Comparison of ENCODE assay signal across 8 cellular contexts in the genomic region with DNA sequence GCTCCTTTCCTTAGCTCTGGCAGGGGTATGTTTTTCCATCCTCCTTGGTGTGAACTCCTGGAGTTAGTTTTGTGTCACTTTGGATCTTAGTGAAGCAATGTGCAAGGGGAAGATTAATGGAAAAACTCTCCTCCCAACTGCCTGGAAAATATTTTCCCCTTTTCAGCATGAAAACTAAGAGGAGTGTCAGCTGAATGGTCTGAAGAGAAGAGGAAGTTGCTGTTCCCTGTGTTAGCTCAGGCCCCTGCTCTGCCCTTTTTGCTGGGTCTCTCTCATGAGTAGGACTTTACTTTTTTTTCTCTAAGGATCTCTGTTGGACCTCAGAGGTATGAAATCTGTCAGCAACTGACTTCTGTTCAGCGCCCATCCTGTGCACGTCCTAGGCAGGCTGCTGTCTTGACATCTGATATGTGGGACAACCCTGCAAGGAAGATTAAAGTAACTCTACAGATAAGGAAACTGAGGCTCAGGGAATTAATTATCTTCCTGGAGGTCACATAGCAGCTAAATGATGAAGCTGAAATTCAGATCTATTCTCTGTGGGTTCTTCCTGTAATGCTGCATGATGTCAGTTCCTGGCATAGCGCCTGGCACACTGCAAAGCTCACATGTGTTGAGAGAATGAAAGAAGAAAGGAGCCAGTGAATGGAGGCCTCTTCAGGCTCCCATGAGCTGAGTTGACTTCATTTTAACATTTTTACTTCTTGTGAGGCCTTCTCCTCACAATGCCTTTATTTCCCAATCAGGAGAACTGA.
DNase-seq lines count a peak whose midpoint lies in the region; ATAC-seq and TF ChIP-seq lines count a peak whose summit lies in the region.

No MANE protein-coding gene starts in this region.

- DNase-seq in AG10803 (ENCODE audit: low read depth) (peak; percentile 97), NCI-H446 treated with DMSO at 0.1 percent for 48 hours (lab: John Stamatoyannopoulos, UW) (peak; percentile 59), esophagus squamous epithelium (lab: John Stamatoyannopoulos, UW) (no peak), omental fat pad (ENCODE audit: low spot score) (peak; percentile 71), NCI-H1436 treated with DMSO at 0.1 percent for 48 hours (lab: John Stamatoyannopoulos, UW) (no peak), mesenteric fat pad (ENCODE audit: low spot score) (no peak), GM13977 (ENCODE audit: low spot score) (no peak)

- no peaks in the 10 kb centered on the region for H3K27me3 ChIP-seq in esophagus squamous epithelium

- ATAC-seq in omental fat pad (ENCODE audit: low FRiP score) = no peak
- ATAC-seq in GM21515 (IDR thresholded peaks at IDR 0.05; ENCODE audit: unreplicated experiment) = no peak

- H3K4me3 ChIP-seq in AG10803 (ENCODE audit: low read length) (no peak overlapping the region), esophagus squamous epithelium (no peak overlapping the region)

- peak overlapping the region; percentile 42 to 86 (median 63) for H3K27ac ChIP-seq in esophagus squamous epithelium

- no peak for TF ChIP-seq POLR2A in esophagus squamous epithelium (IDR thresholded peaks at IDR 0.05)

- no peaks in the 10 kb centered on the region for H3K36me3 ChIP-seq in esophagus squamous epithelium

- 51 to 61% methylated on average over 3 of the region's 3 CpGs for WGBS in esophagus squamous epithelium, 2 donors

- no peak for TF ChIP-seq CTCF in AG10803 (conservative IDR thresholded peaks at IDR 0.05; ENCODE audit: low read length)
- TF ChIP-seq CTCF in esophagus squamous epithelium (IDR thresholded peaks at IDR 0.05) = no peak
- no peak for TF ChIP-seq CTCF in omental fat pad (IDR thresholded peaks at IDR 0.05)
- TF ChIP-seq CTCF in GM13977 (IDR thresholded peaks at IDR 0.05; ENCODE audit: extremely low read depth, insufficient read depth, missing control alignments) = no peak

- in situ Hi-C loops in GM13977 (cut with MboI; ENCODE audit: low pct_unique_long_range_greater_than_20kb, low sequenced_read_pairs, unreplicated experiment) = no loop called here

- intact Hi-C loops in esophagus squamous epithelium (cut with DNase I) = no loop called here

- no peaks in the 10 kb centered on the region for H3K9me3 ChIP-seq in esophagus squamous epithelium

- peaks cover 5 to 38% (median 17%) of the 10 kb centered on the region in 3 donors for H3K4me1 ChIP-seq in esophagus squamous epithelium

Comparison
In these comparisons a context has a peak if more than half of its experiments do, and no peak if none do; other contexts are left out.
1. DNase-seq: peak in AG10803 (single experiment), NCI-H446 treated with DMSO at 0.1 percent for 48 hours (single experiment) and omental fat pad (single experiment); none in esophagus squamous epithelium (single experiment), NCI-H1436 treated with DMSO at 0.1 percent for 48 hours (single experiment), mesenteric fat pad (single experiment) and GM13977 (single experiment).